12 cellular contexts compared by ENCODE assay signal in the genomic region with DNA sequence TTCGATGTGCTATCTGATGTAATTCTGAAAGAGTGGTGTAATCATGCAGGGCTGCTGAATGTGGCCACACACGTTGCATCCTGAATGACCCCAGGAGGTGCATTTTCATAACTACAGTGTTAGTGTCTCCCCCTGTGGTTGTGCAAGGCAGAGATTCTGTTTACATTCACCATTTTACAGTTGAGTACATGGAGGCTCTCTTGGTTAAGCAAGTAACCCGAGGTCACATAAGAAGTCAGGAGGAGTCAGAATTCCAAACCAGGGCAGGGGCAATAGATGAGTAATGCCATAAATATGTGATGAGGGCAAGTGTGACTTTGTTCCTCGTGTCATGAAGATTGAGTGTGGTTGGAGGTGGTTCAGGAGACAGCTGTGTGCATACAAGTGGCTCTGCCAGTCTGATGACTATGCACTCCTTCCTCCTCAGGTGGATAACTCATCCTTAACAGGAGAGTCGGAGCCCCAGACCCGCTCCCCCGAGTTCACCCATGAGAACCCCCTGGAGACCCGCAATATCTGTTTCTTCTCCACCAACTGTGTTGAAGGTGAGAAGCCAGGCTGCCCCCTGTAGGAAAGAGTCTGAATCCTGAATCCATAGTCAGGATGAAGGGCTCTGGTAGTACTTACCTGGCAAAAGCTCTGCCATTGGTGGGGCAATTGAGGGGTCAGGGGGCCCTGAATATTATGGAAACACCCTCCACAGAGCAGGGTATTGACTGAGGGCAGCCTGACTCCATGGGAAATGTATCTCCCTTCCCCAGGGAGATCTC. TPM values are rescaled to one million over a fixed set of nuclear protein-coding genes. Genes with fewer than 3 reads are reported as not detected.
DNase-seq lines count a peak whose midpoint lies in the region; ATAC-seq, FAIRE-seq and TF ChIP-seq lines count a peak whose summit lies in the region.
"Had no signal": no experiment of that assay in that cellular context is flagged by ENCODE, and none has a peak within 500 bp of the region (broad histone marks: within the 10 kb centered on the region; RNA-seq: fewer than 3 reads in every experiment).

No MANE protein-coding gene starts in this region.

- no peak overlapping the region for H2BK12ac ChIP-seq in neuronal stem cell (ENCODE audit: low read length)

- H2BK15ac ChIP-seq in neuronal stem cell (ENCODE audit: low read length), result no peak overlapping the region

- TF ChIP-seq EP300 in A549 (IDR thresholded peaks at IDR 0.05) (peak; percentile 82 to 89; a peak in 3 of 5 replicates), Ishikawa (IDR thresholded peaks at IDR 0.05; ENCODE audit: borderline replicate concordance) (peak; percentile 84; the same call in 1 of the 2 replicates)

- H3K27ac ChIP-seq in A549 (peak overlapping the region; percentile 85 to 93), brain microvascular endothelial cell (no peak overlapping the region), kidney (ENCODE audit: low read depth in 2 of 2, low read length in 2 of 2) (no peak overlapping the region), neuronal stem cell (replicated peaks; ENCODE audit: low read length) (no peak overlapping the region)
- H3K27ac ChIP-seq: BLaER1 treated with 17β-estradiol and CSF1 and Interleukin-3, amounts not matched to agents 10 nM and 100 nM had no signal

- CTCF ChIA-PET in A549 (lab: Yijun Ruan, JAX), result interaction anchor here (0.6 to 23.7 kb wide), 14 partner anchors 15 to 252 kb away, joined by 3 to 222 read pairs (median 3); a partner anchor contains a TSS

- intact Hi-C loops in kidney (cut with DNase I), result no loop called here

- no peak overlapping the region for H3K23ac ChIP-seq in neuronal stem cell (ENCODE audit: low read depth, low read length, poor library complexity)

- ATAC-seq in A549 (peak; percentile 82 to 86), HG02763 (IDR thresholded peaks at IDR 0.05; ENCODE audit: unreplicated experiment) (no peak)

- peaks cover 4% of the 10 kb centered on the region for H3K79me1 ChIP-seq in neuronal stem cell (ENCODE audit: low read depth, low read length)

- TF ChIP-seq CTCF in A549 (IDR thresholded peaks at IDR 0.05) (peak; percentile 40), brain microvascular endothelial cell (IDR thresholded peaks at IDR 0.05; ENCODE audit: low read depth, low read length, missing control alignments) (peak; percentile 34), kidney (IDR thresholded peaks at IDR 0.05; ENCODE audit: borderline replicate concordance, extremely low read depth, insufficient read depth) (no peak)

- H4K91ac ChIP-seq in neuronal stem cell (ENCODE audit: low read depth, low read length, poor library complexity), result no peak overlapping the region

- H3K9ac ChIP-seq in kidney (ENCODE audit: low read length in 2 of 2) (no peak overlapping the region), neuronal stem cell (ENCODE audit: low read depth, low read length, poor library complexity) (no peak overlapping the region)
- H3K9ac ChIP-seq: BLaER1 treated with 17β-estradiol and CSF1 and Interleukin-3, amounts not matched to agents 10 nM and 100 nM had no signal

- no peak overlapping the region for H3K4ac ChIP-seq in neuronal stem cell (ENCODE audit: low read length)

- FAIRE-seq in A549 (lab: Jason Lieb, UNC) (peak; percentile 36), kidney (lab: Jason Lieb, UNC) (no peak)

- DNase-seq in A549 (ENCODE audit: low read depth in 1 of 2, low spot score in 1 of 2), result peak; percentile 90 to 94
- peak; percentile 22 for DNase-seq in brain microvascular endothelial cell
- DNase-seq in kidney, result peak; percentile 32
- no peak for DNase-seq in neuronal stem cell (ENCODE audit: low spot score)
- no peak for DNase-seq in HAP-1 (ENCODE audit: low spot score in 2 of 2)
- DNase-seq in KG1 (lab: John Stamatoyannopoulos, UW), result no peak
- DNase-seq: activated naive CD8-positive, alpha-beta T cell treated with anti-CD3 and anti-CD28 coated beads for 36 hours had no signal

- H3K4me2 ChIP-seq in A549, result peak overlapping the region; percentile 64
- H3K4me2 ChIP-seq in neuronal stem cell (ENCODE audit: insufficient read depth, low read length, poor library complexity, severe bottlenecking), result no peak overlapping the region
- H3K4me2 ChIP-seq: BLaER1 treated with 17β-estradiol and CSF1 and Interleukin-3, amounts not matched to agents 10 nM and 100 nM had no signal

- peaks cover 54% of the 10 kb centered on the region for H3K4me1 ChIP-seq in A549
- no peaks in the 10 kb centered on the region for H3K4me1 ChIP-seq in kidney (ENCODE audit: control insufficient read depth in 1 of 2, insufficient read depth in 1 of 2, low read depth in 1 of 2, low read length in 2 of 2)
- H3K4me1 ChIP-seq in neuronal stem cell (ENCODE audit: control insufficient read depth in 2 of 2, insufficient read depth in 1 of 2, low read depth in 1 of 2, low read length in 2 of 2), result peaks cover 0 to 6% of the 10 kb centered on the region in 2 donors
- no peaks in the 10 kb centered on the region for H3K4me1 ChIP-seq in HAP-1
- H3K4me1 ChIP-seq: BLaER1 treated with 17β-estradiol and CSF1 and Interleukin-3, amounts not matched to agents 10 nM and 100 nM had no signal

- POLR2A ChIA-PET in A549 (lab: Yijun Ruan, JAX), result no interaction called here

- H4K8ac ChIP-seq in neuronal stem cell (ENCODE audit: low read depth, low read length), result no peak overlapping the region

- H2AFZ ChIP-seq in neuronal stem cell (ENCODE audit: low read length), result no peak overlapping the region

- in situ Hi-C loops in brain microvascular endothelial cell (cut with HindIII; ENCODE audit: low pct_ligation_motif_present, low sequenced_read_pairs), result no loop called here
- in situ Hi-C loops in HAP-1 (cut with MboI; ENCODE audit: low sequenced_read_pairs), result no loop called here

- TF ChIP-seq RAD21 in A549 (conservative IDR thresholded peaks at IDR 0.05 in 1 of 2, IDR thresholded peaks at IDR 0.05 in 1 of 2) (peak; percentile 23 to 64; a peak in 3 of 5 replicates), Ishikawa (IDR thresholded peaks at IDR 0.05; ENCODE audit: low read depth) (no peak; the same call in 1 of the 2 replicates)

- H2BK120ac ChIP-seq in neuronal stem cell (ENCODE audit: low read depth, low read length), result no peak overlapping the region

- H3K36me3 ChIP-seq in brain microvascular endothelial cell (replicated peaks) (no peaks in the 10 kb centered on the region), kidney (ENCODE audit: control insufficient read depth in 1 of 2, insufficient read depth in 2 of 2, low read length in 2 of 2) (no peaks in the 10 kb centered on the region), neuronal stem cell (replicated peaks in 1 of 2; ENCODE audit: control insufficient read depth in 2 of 2, insufficient read depth in 2 of 2, low read length in 2 of 2) (peaks cover 4 to 60% of the 10 kb centered on the region in 2 donors), HAP-1 (replicated peaks) (no peaks in the 10 kb centered on the region)
- H3K36me3 ChIP-seq: BLaER1 treated with 17β-estradiol and CSF1 and Interleukin-3, amounts not matched to agents 10 nM and 100 nM had no signal

- H3K9me3 ChIP-seq in A549, result no peaks in the 10 kb centered on the region
- no peaks in the 10 kb centered on the region for H3K9me3 ChIP-seq in kidney (ENCODE audit: control insufficient read depth in 1 of 2, low read length in 2 of 2)
- H3K9me3 ChIP-seq in neuronal stem cell (replicated peaks in 1 of 2; ENCODE audit: control insufficient read depth in 2 of 2, insufficient read depth in 1 of 2, low read depth in 1 of 2, low read length in 2 of 2), result no peaks in the 10 kb centered on the region
- no peaks in the 10 kb centered on the region for H3K9me3 ChIP-seq in HAP-1
- H3K9me3 ChIP-seq: BLaER1 treated with 17β-estradiol and CSF1 and Interleukin-3, amounts not matched to agents 10 nM and 100 nM had no signal

- WGBS in A549 (ENCODE audit: missing lambda C conversion rate), result 20% methylated on average over 8 of the region's 8 CpGs
- WGBS in neuronal stem cell (ENCODE audit: extremely low coverage in 2 of 2, insufficient read length in 2 of 2, insufficient replicate concordance in 1 of 2), 2 donors, result no CpG with 5 or more reads among the region's 8 CpGs

- H2AK5ac ChIP-seq in neuronal stem cell (ENCODE audit: low read depth, low read length), result no peak overlapping the region

- no peak overlapping the region for H2BK5ac ChIP-seq in neuronal stem cell (ENCODE audit: low read length)

- no peak overlapping the region for H3K14ac ChIP-seq in neuronal stem cell (ENCODE audit: low read length)

- no peak overlapping the region for H3K18ac ChIP-seq in neuronal stem cell (ENCODE audit: low read length)

- H3K27me3 ChIP-seq in brain microvascular endothelial cell (replicated peaks) (no peaks in the 10 kb centered on the region), neuronal stem cell (ENCODE audit: control insufficient read depth in 3 of 3, insufficient read depth in 3 of 3, low read depth in 1 of 3, low read length in 3 of 3) (no peaks in the 10 kb centered on the region), HAP-1 (ENCODE audit: low read depth) (no peaks in the 10 kb centered on the region)
- H3K27me3 ChIP-seq: BLaER1 treated with 17β-estradiol and CSF1 and Interleukin-3, amounts not matched to agents 10 nM and 100 nM had no signal

- no peak overlapping the region for H3K4me3 ChIP-seq in A549
- H3K4me3 ChIP-seq in brain microvascular endothelial cell (ENCODE audit: low read depth, low read length), result no peak overlapping the region
- no peak overlapping the region for H3K4me3 ChIP-seq in kidney (ENCODE audit: low read length in 2 of 2)
- H3K4me3 ChIP-seq in neuronal stem cell (ENCODE audit: low read length in 2 of 2), result no peak overlapping the region
- H3K4me3 ChIP-seq in HAP-1, result no peak overlapping the region
- H3K4me3 ChIP-seq: BLaER1 treated with 17β-estradiol and CSF1 and Interleukin-3, amounts not matched to agents 10 nM and 100 nM had no signal

- no peak for TF ChIP-seq POLR2A in A549 (IDR thresholded peaks at IDR 0.05; ENCODE audit: low read length)

RNA-seq across cellular contexts. Expression of a gene that starts 9.3 kb away (rescaled TPM):
- polyA plus RNA-seq in A549 (2011; rRNA removed) (0.07 and 0.09 TPM in 2 replicates), A549 (2017; fragmentation: RNase III; extraction: RNeasy Plus Mini Kit Qiagen cat#74134 plus additional on column Dnase treatment) (0.10 to 0.13 TPM in 2 of 3 replicates, not detected in the other), kidney (ENCODE audit: insufficient read depth, low read depth, low replicate concordance) (5.5 TPM)
- 0.04 and 0.07 TPM in 2 replicates for polyA plus RNA-seq in A549 (2012; cell fraction: cytosol; rRNA removed)
- 0.34 and 0.61 TPM in 2 replicates for polyA plus RNA-seq in A549 (2012; cell fraction: nucleus; rRNA removed)
- 0.70 and 0.92 TPM in 2 replicates for polyA minus RNA-seq in A549 (2011; rRNA and poly(A)+ RNA removed)
- total RNA-seq in kidney, result 4.1 TPM
- 56.5 TPM for polyA plus RNA-seq in neuronal stem cell (2013, experiment 1 of 2)
- 57.9 TPM for polyA plus RNA-seq in neuronal stem cell (2013, experiment 2 of 2)
- total RNA-seq: activated naive CD8-positive, alpha-beta T cell treated with anti-CD3 and anti-CD28 coated beads for 36 hours; T-helper 1 cell treated with Interleukin-12 subunit alpha and Interleukin-12 subunit beta and Interleukin-4 antibody, amounts not matched to agents 30 ng/mL and 1 ng/mL, for 36 hours had no signal

RNA-seq across cellular contexts. Expression of a gene that starts 26.5 kb away (rescaled TPM):
- polyA plus RNA-seq in A549 (2011; rRNA removed) (7.3 and 8.3 TPM in 2 replicates), A549 (2017; fragmentation: RNase III; extraction: RNeasy Plus Mini Kit Qiagen cat#74134 plus additional on column Dnase treatment) (6.3 to 8.5 TPM (median 7.8 TPM) in 3 replicates), kidney (ENCODE audit: insufficient read depth, low read depth, low replicate concordance) (47.0 TPM)
- polyA plus RNA-seq in A549 (2012; cell fraction: cytosol; rRNA removed), result 12.5 and 16.2 TPM in 2 replicates
- polyA plus RNA-seq in A549 (2012; cell fraction: nucleus; rRNA removed), result 34.3 and 45.1 TPM in 2 replicates
- polyA minus RNA-seq in A549 (2011; rRNA and poly(A)+ RNA removed), result 6.4 and 6.5 TPM in 2 replicates
- 40.9 TPM for total RNA-seq in kidney
- 12.3 TPM for polyA plus RNA-seq in neuronal stem cell (2013, experiment 1 of 2)
- 12.6 TPM for polyA plus RNA-seq in neuronal stem cell (2013, experiment 2 of 2)

RNA-seq across cellular contexts. Expression of a gene that starts 26.5 kb away (rescaled TPM):
- polyA plus RNA-seq in A549 (2011; rRNA removed), result not detected in 2 replicates
- not detected in 2 replicates for polyA plus RNA-seq in A549 (2012; cell fraction: cytosol; rRNA removed)
- not detected in 2 replicates for polyA plus RNA-seq in A549 (2012; cell fraction: nucleus; rRNA removed)
- not detected in 3 replicates for polyA plus RNA-seq in A549 (2017; fragmentation: RNase III; extraction: RNeasy Plus Mini Kit Qiagen cat#74134 plus additional on column Dnase treatment)
- polyA minus RNA-seq in A549 (2011; rRNA and poly(A)+ RNA removed), result not detected in 2 replicates
- total RNA-seq in kidney, result 0.19 TPM
- not detected for polyA plus RNA-seq in kidney (ENCODE audit: insufficient read depth, low read depth, low replicate concordance)
- 0.77 TPM for polyA plus RNA-seq in neuronal stem cell (2013, experiment 1 of 2)
- polyA plus RNA-seq in neuronal stem cell (2013, experiment 2 of 2), result 0.72 TPM
- total RNA-seq: activated naive CD8-positive, alpha-beta T cell treated with anti-CD3 and anti-CD28 coated beads for 36 hours; T-helper 1 cell treated with Interleukin-12 subunit alpha and Interleukin-12 subunit beta and Interleukin-4 antibody, amounts not matched to agents 30 ng/mL and 1 ng/mL, for 36 hours had no signal

RNA-seq across cellular contexts. Expression of a gene that starts 43.6 kb away (rescaled TPM):
- polyA plus RNA-seq in A549 (2011; rRNA removed) (not detected in 2 replicates), A549 (2017; fragmentation: RNase III; extraction: RNeasy Plus Mini Kit Qiagen cat#74134 plus additional on column Dnase treatment) (not detected in 3 replicates), kidney (ENCODE audit: insufficient read depth, low read depth, low replicate concordance) (0.09 TPM)
- not detected in 2 replicates for polyA plus RNA-seq in A549 (2012; cell fraction: cytosol; rRNA removed)
- not detected in 2 replicates for polyA plus RNA-seq in A549 (2012; cell fraction: nucleus; rRNA removed)
- polyA minus RNA-seq in A549 (2011; rRNA and poly(A)+ RNA removed), result not detected in 2 replicates
- not detected for total RNA-seq in kidney
- polyA plus RNA-seq in neuronal stem cell (2013, experiment 1 of 2), result 0.01 TPM
- polyA plus RNA-seq in neuronal stem cell (2013, experiment 2 of 2), result 0.01 TPM
- total RNA-seq: mononuclear cell; T-helper 1 cell treated with Interleukin-12 subunit alpha and Interleukin-12 subunit beta and Interleukin-4 antibody, amounts not matched to agents 30 ng/mL and 1 ng/mL, for 36 hours had no signal

RNA-seq across cellular contexts. Expression of a gene that starts 54.9 kb away (rescaled TPM):
- polyA plus RNA-seq in A549 (2011; rRNA removed) (not detected in 2 replicates), A549 (2017; fragmentation: RNase III; extraction: RNeasy Plus Mini Kit Qiagen cat#74134 plus additional on column Dnase treatment) (0.05 to 0.09 TPM (median 0.05 TPM) in 3 replicates), kidney (ENCODE audit: insufficient read depth, low read depth, low replicate concordance) (57.6 TPM)
- not detected in 2 replicates for polyA plus RNA-seq in A549 (2012; cell fraction: cytosol; rRNA removed)
- 0.07 TPM in 1 of 2 replicates, not detected in the other for polyA plus RNA-seq in A549 (2012; cell fraction: nucleus; rRNA removed)
- not detected in 2 replicates for polyA minus RNA-seq in A549 (2011; rRNA and poly(A)+ RNA removed)
- 4.9 TPM for total RNA-seq in kidney
- 0.08 TPM for polyA plus RNA-seq in neuronal stem cell (2013, experiment 1 of 2)
- 0.22 TPM for polyA plus RNA-seq in neuronal stem cell (2013, experiment 2 of 2)
- total RNA-seq: activated naive CD8-positive, alpha-beta T cell treated with anti-CD3 and anti-CD28 coated beads for 36 hours; mononuclear cell; T-helper 1 cell treated with Interleukin-12 subunit alpha and Interleukin-12 subunit beta and Interleukin-4 antibody, amounts not matched to agents 30 ng/mL and 1 ng/mL, for 36 hours had no signal

Comparison
In these comparisons a context has a peak if more than half of its experiments do, and no peak if none do; other contexts are left out.
1. DNase-seq: peak in A549 (2 of 2), brain microvascular endothelial cell (single experiment) and kidney (single experiment); none in neuronal stem cell (single experiment), HAP-1 (0 of 2) and KG1 (single experiment).
2. H3K27ac ChIP-seq: peak in A549 (2 of 2); none in brain microvascular endothelial cell (single experiment), kidney (0 of 2) and neuronal stem cell (single experiment).